ENCODE assay signal across 1 cellular context in the genomic region with DNA sequence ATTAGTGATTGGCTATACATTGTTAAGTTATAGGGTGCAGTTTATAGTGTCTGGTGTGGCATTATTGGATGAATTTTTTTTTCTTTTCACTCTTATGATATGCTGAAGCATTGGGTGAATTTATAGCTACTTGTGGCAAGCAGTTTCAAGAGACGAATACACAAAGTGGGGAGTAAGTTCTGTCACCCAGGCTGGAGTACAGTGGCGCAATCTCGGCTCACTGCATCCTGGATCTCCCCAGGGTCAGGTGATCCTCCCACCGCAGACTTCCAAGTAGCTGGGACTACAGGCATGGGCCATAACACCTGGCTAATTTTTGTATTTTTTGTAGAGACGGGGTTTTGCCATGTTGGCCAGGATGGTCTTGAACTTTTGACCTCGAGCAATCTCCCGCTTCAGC.
TF ChIP-seq lines count a peak whose summit lies in the region.

No MANE protein-coding gene starts in this region.

TF ChIP-seq in GM23338, 12 proteins besides CTCF, POLR2A, EP300 and RAD21 (continued from another document):
- TF ChIP-seq EZH2phosphoT487 (IDR thresholded peaks at IDR 0.05; ENCODE audit: unreplicated experiment) (no peak), POLR2AphosphoS5 (IDR thresholded peaks at IDR 0.05; ENCODE audit: low read depth) (no peak), ZNF114 (CRISPR knock-in tag; IDR thresholded peaks at IDR 0.05) (no peak), CREB1 (CRISPR knock-in tag; IDR thresholded peaks at IDR 0.05; ENCODE audit: low read depth) (no peak), ZNF331 (CRISPR knock-in tag; IDR thresholded peaks at IDR 0.05; ENCODE audit: low read depth) (no peak), JUNB (IDR thresholded peaks at IDR 0.05; ENCODE audit: unreplicated experiment) (no peak), EZH2 (IDR thresholded peaks at IDR 0.05; ENCODE audit: low read depth, unreplicated experiment) (no peak), NANOG (IDR thresholded peaks at IDR 0.05; ENCODE audit: borderline replicate concordance) (no peak)
- TF ChIP-seq, protein P1, sequence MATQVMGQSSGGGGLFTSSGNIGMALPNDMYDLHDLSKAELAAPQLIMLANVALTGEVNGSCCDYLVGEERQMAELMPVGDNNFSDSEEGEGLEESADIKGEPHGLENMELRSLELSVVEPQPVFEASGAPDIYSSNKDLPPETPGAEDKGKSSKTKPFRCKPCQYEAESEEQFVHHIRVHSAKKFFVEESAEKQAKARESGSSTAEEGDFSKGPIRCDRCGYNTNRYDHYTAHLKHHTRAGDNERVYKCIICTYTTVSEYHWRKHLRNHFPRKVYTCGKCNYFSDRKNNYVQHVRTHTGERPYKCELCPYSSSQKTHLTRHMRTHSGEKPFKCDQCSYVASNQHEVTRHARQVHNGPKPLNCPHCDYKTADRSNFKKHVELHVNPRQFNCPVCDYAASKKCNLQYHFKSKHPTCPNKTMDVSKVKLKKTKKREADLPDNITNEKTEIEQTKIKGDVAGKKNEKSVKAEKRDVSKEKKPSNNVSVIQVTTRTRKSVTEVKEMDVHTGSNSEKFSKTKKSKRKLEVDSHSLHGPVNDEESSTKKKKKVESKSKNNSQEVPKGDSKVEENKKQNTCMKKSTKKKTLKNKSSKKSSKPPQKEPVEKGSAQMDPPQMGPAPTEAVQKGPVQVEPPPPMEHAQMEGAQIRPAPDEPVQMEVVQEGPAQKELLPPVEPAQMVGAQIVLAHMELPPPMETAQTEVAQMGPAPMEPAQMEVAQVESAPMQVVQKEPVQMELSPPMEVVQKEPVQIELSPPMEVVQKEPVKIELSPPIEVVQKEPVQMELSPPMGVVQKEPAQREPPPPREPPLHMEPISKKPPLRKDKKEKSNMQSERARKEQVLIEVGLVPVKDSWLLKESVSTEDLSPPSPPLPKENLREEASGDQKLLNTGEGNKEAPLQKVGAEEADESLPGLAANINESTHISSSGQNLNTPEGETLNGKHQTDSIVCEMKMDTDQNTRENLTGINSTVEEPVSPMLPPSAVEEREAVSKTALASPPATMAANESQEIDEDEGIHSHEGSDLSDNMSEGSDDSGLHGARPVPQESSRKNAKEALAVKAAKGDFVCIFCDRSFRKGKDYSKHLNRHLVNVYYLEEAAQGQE (IDR thresholded peaks at IDR 0.05; ENCODE audit: unreplicated experiment) = no peak
